8 cellular contexts compared by ENCODE assay signal in genomic region chr17:75975757-75976174, GRCh38. TPM values are rescaled to one million over a fixed set of nuclear protein-coding genes. Genes with fewer than 3 reads are reported as not detected.
DNase-seq lines count a peak whose midpoint lies in the region; ATAC-seq and TF ChIP-seq lines count a peak whose summit lies in the region.
"Had no signal": no experiment of that assay in that cellular context is flagged by ENCODE, and none has a peak within 500 bp of the region (broad histone marks: within the 10 kb centered on the region; RNA-seq: fewer than 3 reads in every experiment).

No MANE protein-coding gene starts in this region.

- H3K36me3 ChIP-seq in spleen, result peaks cover 0 to 54% (median 0%) of the 10 kb centered on the region in 6 donors

- 72 to 88% (median 78%) methylated on average over 5 of the region's 5 CpGs for WGBS in spleen, 5 donors

- H3K27me3 Mint-ChIP-seq in WTC11 (ENCODE audit: low read depth), result no peaks in the 10 kb centered on the region
- no peaks in the 10 kb centered on the region for H3K27me3 Mint-ChIP-seq in activated CD4-positive, alpha-beta T cell treated with anti-CD3 and anti-CD28 coated beads for 36 hours
- H3K27me3 Mint-ChIP-seq: naive thymus-derived CD8-positive, alpha-beta T cell had no signal

- H3K27ac Mint-ChIP-seq in WTC11, result peak overlapping the region; percentile 80; the same call in 1 of the 2 replicates
- no peak overlapping the region for H3K27ac Mint-ChIP-seq in activated CD4-positive, alpha-beta T cell treated with anti-CD3 and anti-CD28 coated beads for 36 hours

- no peak for DNase-seq in WTC11 (ENCODE audit: low spot score)
- DNase-seq in fibroblast of pulmonary artery (ENCODE audit: low read depth), result no peak
- no peak for DNase-seq in spleen
- no peak for DNase-seq in NCI-H510A treated with DMSO at 0.1 percent for 48 hours (lab: John Stamatoyannopoulos, UW)
- no peak for DNase-seq in activated CD4-positive, alpha-beta T cell treated with anti-CD3 and anti-CD28 coated beads for 36 hours
- DNase-seq: DMS79 treated with DMSO at 0.1 percent for 48 hours; naive thymus-derived CD8-positive, alpha-beta T cell; WERI-Rb-1 had no signal

- peaks cover 34% of the 10 kb centered on the region for H3K4me1 Mint-ChIP-seq in WTC11
- H3K4me1 Mint-ChIP-seq in activated CD4-positive, alpha-beta T cell treated with anti-CD3 and anti-CD28 coated beads for 36 hours, result peaks cover 28% of the 10 kb centered on the region

- CTCF ChIA-PET in WTC11 (lab: Charles Lee), result interaction anchor here (2.1 kb wide), 1 partner anchor 30 kb away, joined by 5 read pairs; no protein-coding TSS in a partner anchor
- CTCF ChIA-PET in activated CD4-positive, alpha-beta T cell treated with anti-CD3 and anti-CD28 coated beads for 36 hours (lab: Charles Lee), result no interaction called here

- H3K27me3 ChIP-seq in spleen (replicated peaks in 1 of 7), result no peaks in the 10 kb centered on the region

- H3K4me3 Mint-ChIP-seq in WTC11, result no peak overlapping the region
- no peak overlapping the region for H3K4me3 Mint-ChIP-seq in activated CD4-positive, alpha-beta T cell treated with anti-CD3 and anti-CD28 coated beads for 36 hours

- peak overlapping the region; percentile 10 for H3K4me3 ChIP-seq in fibroblast of pulmonary artery (replicated peaks; ENCODE audit: low read depth, low read length)
- peak overlapping the region in 2 of 8 donors; percentile 4 to 7 for H3K4me3 ChIP-seq in spleen

- peaks cover 26% of the 10 kb centered on the region for H3K36me3 Mint-ChIP-seq in WTC11
- peaks cover 14% of the 10 kb centered on the region for H3K36me3 Mint-ChIP-seq in activated CD4-positive, alpha-beta T cell treated with anti-CD3 and anti-CD28 coated beads for 36 hours (ENCODE audit: low read depth)

- POLR2A ChIA-PET in WTC11 (lab: Charles Lee), result no interaction called here
- POLR2A ChIA-PET in activated CD4-positive, alpha-beta T cell treated with anti-CD3 and anti-CD28 coated beads for 36 hours (lab: Charles Lee), result interaction anchor here (0.5 kb wide), 1 partner anchor 90 kb away, joined by 3 read pairs; no protein-coding TSS in a partner anchor

- peak overlapping the region in 6 of 8 donors; percentile 4 to 36 (median 28) for H3K27ac ChIP-seq in spleen
- H3K27ac ChIP-seq: WERI-Rb-1 had no signal

- H3K9me3 ChIP-seq in spleen, result no peaks in the 10 kb centered on the region

- H3K4me1 ChIP-seq in spleen, result peaks cover 20 to 87% (median 45%) of the 10 kb centered on the region in 6 donors

- H3K9me3 Mint-ChIP-seq in WTC11, result no peaks in the 10 kb centered on the region
- no peaks in the 10 kb centered on the region for H3K9me3 Mint-ChIP-seq in activated CD4-positive, alpha-beta T cell treated with anti-CD3 and anti-CD28 coated beads for 36 hours (ENCODE audit: low read depth)
- H3K9me3 Mint-ChIP-seq: naive thymus-derived CD8-positive, alpha-beta T cell had no signal

- intact Hi-C loops in spleen (cut with DNase I; ENCODE audit: low total_unique reads), result no loop called here
- intact Hi-C loops in activated CD4-positive, alpha-beta T cell treated with anti-CD3 and anti-CD28 coated beads for 36 hours (cut with DNase I, micrococcal nuclease), result loop anchor here in 1 of 2 experiments (5.0 kb wide), 1 partner anchor 762 kb away; the partner anchor contains the start of genes MFSD11 and SRSF2

- TF ChIP-seq CTCF in WTC11 (IDR thresholded peaks at IDR 0.05), result no peak
- no peak for TF ChIP-seq CTCF in fibroblast of pulmonary artery (IDR thresholded peaks at IDR 0.05; ENCODE audit: low read length, missing control alignments)
- no peak for TF ChIP-seq CTCF in spleen (IDR thresholded peaks at IDR 0.05 in 8 of 11, conservative IDR thresholded peaks at IDR 0.05 in 3 of 11)

- ATAC-seq in WTC11, result no peak
- no peak for ATAC-seq in activated CD4-positive, alpha-beta T cell treated with anti-CD3 and anti-CD28 coated beads for 36 hours
- ATAC-seq: naive thymus-derived CD8-positive, alpha-beta T cell had no signal

- TF ChIP-seq POLR2A in spleen (IDR thresholded peaks at IDR 0.05), result no peak

TF ChIP-seq in WTC11, 78 proteins besides CTCF, POLR2A, EP300 and RAD21:
- TF ChIP-seq FOXJ3 (CRISPR knock-in tag; IDR thresholded peaks at IDR 0.05; ENCODE audit: borderline replicate concordance), result no peak
- no peak for TF ChIP-seq ZBTB21 (CRISPR knock-in tag; IDR thresholded peaks at IDR 0.05; ENCODE audit: borderline replicate concordance)
- TF ChIP-seq GTF2I (CRISPR knock-in tag; conservative IDR thresholded peaks at IDR 0.05), result no peak

RNA-seq across cellular contexts. Expression of gene ACOX1, which starts 3.2 kb away (rescaled TPM):
- total RNA-seq in WTC11 (2021), result 32.4 to 40.9 TPM (median 32.5 TPM) in 3 replicates
- 10 to 100 TPM; 36.0 to 60.2 (median 45.9) TPM for total RNA-seq in spleen
- polyA plus RNA-seq in spleen, result 1 to 10 TPM; 6.3 to 9.8 (median 6.8) TPM
- total RNA-seq in activated CD4-positive, alpha-beta T cell treated with anti-CD3 and anti-CD28 coated beads for 36 hours, result 10 to 100 TPM; 27.7 to 33.1 TPM

RNA-seq across cellular contexts. Expression of gene TEN1, which starts 3.3 kb away (rescaled TPM):
- total RNA-seq in WTC11 (2021) (15.6 to 18.4 TPM (median 17.2 TPM) in 3 replicates), spleen (10 to 100 TPM in 5 of 7 donors, 1 to 10 TPM in 2; 6.0 to 20.8 (median 13.4) TPM)
- polyA plus RNA-seq in spleen, result 10 to 100 TPM; 25.7 to 38.7 (median 34.8) TPM
- total RNA-seq in activated CD4-positive, alpha-beta T cell treated with anti-CD3 and anti-CD28 coated beads for 36 hours, result 10 to 100 TPM in 1 of 2 experiments, 1 to 10 TPM in 1; 9.8 to 13.6 TPM

RNA-seq across cellular contexts. Expression of gene CDK3, which starts 24.9 kb away (rescaled TPM):
- 9.5 to 11.3 TPM (median 10.2 TPM) in 3 replicates for total RNA-seq in WTC11 (2021)
- total RNA-seq in spleen, result 10 to 100 TPM in 2 of 7 donors, 1 to 10 TPM in 5; 6.7 to 12.0 (median 7.1) TPM
- polyA plus RNA-seq in spleen, result 10 to 100 TPM; 13.8 to 39.8 (median 31.2) TPM
- total RNA-seq in activated CD4-positive, alpha-beta T cell treated with anti-CD3 and anti-CD28 coated beads for 36 hours, result 1 to 10 TPM; 5.6 to 6.0 TPM

RNA-seq across cellular contexts. Expression of gene FBF1, which starts 34.9 kb away (rescaled TPM):
- total RNA-seq in WTC11 (2021) (19.8 to 23.7 TPM (median 21.0 TPM) in 3 replicates), spleen (10 to 100 TPM in 4 of 7 donors, 1 to 10 TPM in 3; 7.7 to 16.0 (median 10.3) TPM)
- 10 to 100 TPM in 1 of 3 donors, 1 to 10 TPM in 2; 5.2 to 14.4 (median 7.3) TPM for polyA plus RNA-seq in spleen
- total RNA-seq in activated CD4-positive, alpha-beta T cell treated with anti-CD3 and anti-CD28 coated beads for 36 hours, result 10 to 100 TPM; 16.2 to 18.0 TPM

RNA-seq across cellular contexts. Expression of gene EVPL, which starts 51.3 kb away (rescaled TPM):
- total RNA-seq in WTC11 (2021) (0.46 to 1.3 TPM (median 0.62 TPM) in 3 replicates), spleen (under 1 TPM in 4 of 7 donors, not detected in 3; 0.06 to 0.56 (median 0.20) TPM)
- polyA plus RNA-seq in spleen, result under 1 TPM; 0.04 to 0.29 (median 0.05) TPM
- under 1 TPM; 0.04 to 0.16 TPM for total RNA-seq in activated CD4-positive, alpha-beta T cell treated with anti-CD3 and anti-CD28 coated beads for 36 hours
